Comparison of ENCODE assay signal across 9 cellular contexts in genomic region chr19:49474545-49474930, GRCh38. TPM values are rescaled to one million over a fixed set of nuclear protein-coding genes. Genes with fewer than 3 reads are reported as not detected.
DNase-seq lines count a peak whose midpoint lies in the region; ATAC-seq and TF ChIP-seq lines count a peak whose summit lies in the region.
"Had no signal": no experiment of that assay in that cellular context is flagged by ENCODE, and none has a peak within 500 bp of the region (broad histone marks: within the 10 kb centered on the region; RNA-seq: fewer than 3 reads in every experiment).

No MANE protein-coding gene starts in this region.

- H3K4me3 ChIP-seq in WERI-Rb-1 (ENCODE audit: low read depth, low read length) (peak overlapping the region; percentile 49), fibroblast of villous mesenchyme (ENCODE audit: low read depth, low read length) (peak overlapping the region; percentile 87), skin epidermis (peak overlapping the region; percentile 42 to 77 (median 52))

- H3K27ac ChIP-seq in WERI-Rb-1 (no peak overlapping the region), skin epidermis (peak overlapping the region; percentile 33 to 94 (median 87))

- H3K27me3 ChIP-seq in WERI-Rb-1 (ENCODE audit: insufficient read depth, low read depth, severe bottlenecking): no peaks in the 10 kb centered on the region

- no peaks in the 10 kb centered on the region for H3K9me3 ChIP-seq in WERI-Rb-1 (ENCODE audit: severe bottlenecking)

- H3K36me3 ChIP-seq in WERI-Rb-1: peaks cover 3% of the 10 kb centered on the region

- ATAC-seq in GM18867 (IDR thresholded peaks at IDR 0.05; ENCODE audit: unreplicated experiment) (peak; percentile 2), GM18502 (IDR thresholded peaks at IDR 0.05; ENCODE audit: poor library complexity, unreplicated experiment) (no peak), HG02885 (IDR thresholded peaks at IDR 0.05; ENCODE audit: poor library complexity, unreplicated experiment) (no peak)

- no peak for TF ChIP-seq CTCF in WERI-Rb-1 (IDR thresholded peaks at IDR 0.05; ENCODE audit: low read depth, low read length)
- TF ChIP-seq CTCF in fibroblast of villous mesenchyme (IDR thresholded peaks at IDR 0.05; ENCODE audit: insufficient read depth, low read depth, low read length): no peak

- no peak for DNase-seq in WERI-Rb-1
- no peak for DNase-seq in fibroblast of villous mesenchyme (ENCODE audit: low read depth)
- DNase-seq in SK-N-DZ (ENCODE audit: low spot score): no peak
- DNase-seq in NCI-H1417 (lab: John Stamatoyannopoulos, UW): no peak
- DNase-seq: NCI-H446 treated with DMSO at 0.1 percent for 48 hours had no signal

RNA-seq across cellular contexts. Expression of gene FLT3LG, which starts 0.5 kb away (rescaled TPM):
- 2.6 and 4.8 TPM in 2 replicates for total RNA-seq in fibroblast of villous mesenchyme
- 0.32 and 0.54 TPM in 2 replicates for polyA plus RNA-seq in SK-N-DZ (2014; cell fraction: cytosol; rRNA removed)
- polyA plus RNA-seq in SK-N-DZ (2014; cell fraction: nucleus; rRNA removed): 1.1 and 1.5 TPM in 2 replicates

RNA-seq across cellular contexts. Expression of gene RPL13A, which starts 12.9 kb away (rescaled TPM):
- 1,887 and 2,774 TPM in 2 replicates for total RNA-seq in fibroblast of villous mesenchyme
- polyA plus RNA-seq in SK-N-DZ (2014; cell fraction: cytosol; rRNA removed): 2,059 and 2,161 TPM in 2 replicates
- polyA plus RNA-seq in SK-N-DZ (2014; cell fraction: nucleus; rRNA removed): 1,139 and 1,390 TPM in 2 replicates

RNA-seq across cellular contexts. Expression of gene ALDH16A1, which starts 21.5 kb away (rescaled TPM):
- 17.7 and 40.6 TPM in 2 replicates for total RNA-seq in fibroblast of villous mesenchyme
- 6.8 and 14.6 TPM in 2 replicates for polyA plus RNA-seq in SK-N-DZ (2014; cell fraction: cytosol; rRNA removed)
- polyA plus RNA-seq in SK-N-DZ (2014; cell fraction: nucleus; rRNA removed): 20.4 and 21.3 TPM in 2 replicates

RNA-seq across cellular contexts. Expression of gene RPS11, which starts 21.7 kb away (rescaled TPM):
- 1,679 and 1,912 TPM in 2 replicates for total RNA-seq in fibroblast of villous mesenchyme
- 2,955 and 3,351 TPM in 2 replicates for polyA plus RNA-seq in SK-N-DZ (2014; cell fraction: cytosol; rRNA removed)
- polyA plus RNA-seq in SK-N-DZ (2014; cell fraction: nucleus; rRNA removed): 1,993 and 2,628 TPM in 2 replicates

RNA-seq across cellular contexts. Expression of gene PIH1D1, which starts 22.9 kb away (rescaled TPM):
- total RNA-seq in fibroblast of villous mesenchyme: 91.1 and 107 TPM in 2 replicates
- polyA plus RNA-seq in SK-N-DZ (2014; cell fraction: cytosol; rRNA removed): 105 and 107 TPM in 2 replicates
- 190 and 225 TPM in 2 replicates for polyA plus RNA-seq in SK-N-DZ (2014; cell fraction: nucleus; rRNA removed)
